19 cellular contexts compared by ENCODE assay signal in genomic region chr2:96118698-96119388, GRCh38. TPM values are rescaled to one million over a fixed set of nuclear protein-coding genes. Genes with fewer than 3 reads are reported as not detected.
DNase-seq lines count a peak whose midpoint lies in the region; ATAC-seq and TF ChIP-seq lines count a peak whose summit lies in the region.
"Had no signal": no experiment of that assay in that cellular context is flagged by ENCODE, and none has a peak within 500 bp of the region (broad histone marks: within the 10 kb centered on the region; RNA-seq: fewer than 3 reads in every experiment).

No MANE protein-coding gene starts in this region.

- POLR2A ChIA-PET in naive thymus-derived CD8-positive, alpha-beta T cell (lab: Charles Lee), result interaction anchor here (1.1 kb wide), 1 partner anchor 9 kb away, joined by 3 read pairs; no protein-coding TSS in a partner anchor

- no peak overlapping the region for H3K9ac ChIP-seq in trophoblast cell (ENCODE audit: low read length)

- no peak overlapping the region for H2BK120ac ChIP-seq in trophoblast cell (ENCODE audit: insufficient read depth, low read length, poor library complexity)

- no peaks in the 10 kb centered on the region for H3K36me3 ChIP-seq in trophoblast cell (ENCODE audit: control insufficient read depth in 1 of 2, insufficient read depth in 2 of 2, low read length in 2 of 2)
- H3K36me3 ChIP-seq: prostate gland, uterus had no signal

- H2AK5ac ChIP-seq in trophoblast cell (ENCODE audit: low read length), result no peak overlapping the region

- no peak for DNase-seq in natural killer cell
- DNase-seq in natural killer cell treated with Interleukin-12 subunit alpha and Interleukin-12 subunit beta and Interleukin-15 and Interleukin-18, amount 100 ng/mL, for 72 hours (ENCODE audit: low spot score), result no peak
- peak in 2 of 10 donors; percentile 0 to 38 for DNase-seq in naive thymus-derived CD8-positive, alpha-beta T cell
- DNase-seq in SHP77 treated with DMSO at 0.1 percent for 48 hours (lab: John Stamatoyannopoulos, UW), result no peak
- no peak for DNase-seq in trophoblast cell
- DNase-seq in head of caudate nucleus, result no peak
- DNase-seq: activated CD4-positive, alpha-beta T cell treated with anti-CD3 and anti-CD28 coated beads for 48 hours; activated naive CD4-positive, alpha-beta T cell treated with anti-CD3 and anti-CD28 coated beads for 36 hours; Caco-2; KG1; MV-4-11; NCI-H187; stimulated activated CD4-positive, alpha-beta T cell treated with anti-CD3 and anti-CD28 coated beads, Interleukin-4, amount 100 ng/mL, for 4 hours; uterus had no signal

- no peak overlapping the region for H2BK5ac ChIP-seq in trophoblast cell (ENCODE audit: low read depth, low read length, poor library complexity)

- H3K4me1 Mint-ChIP-seq in natural killer cell, result peaks cover 9 to 36% of the 10 kb centered on the region in 2 donors
- peaks cover 5 to 17% of the 10 kb centered on the region in 2 donors for H3K4me1 Mint-ChIP-seq in natural killer cell treated with Interleukin-12 subunit alpha and Interleukin-12 subunit beta and Interleukin-15 and Interleukin-18, amount 100 ng/mL, for 72 hours (ENCODE audit: low read depth in 2 of 2)
- peaks cover 7% of the 10 kb centered on the region for H3K4me1 Mint-ChIP-seq in activated T-helper 17 cell treated with anti-CD3 and anti-CD28 coated beads, Interleukin-2, amount 50 U/mL, for 72 hours
- H3K4me1 Mint-ChIP-seq in naive thymus-derived CD8-positive, alpha-beta T cell, result peaks cover 16 to 45% (median 22%) of the 10 kb centered on the region in 4 donors

- H3K18ac ChIP-seq in trophoblast cell (ENCODE audit: low read length), result no peak overlapping the region

- H3K23ac ChIP-seq in trophoblast cell (ENCODE audit: low read length), result no peak overlapping the region

- H2BK12ac ChIP-seq in trophoblast cell (ENCODE audit: low read length), result no peak overlapping the region

- H3K27me3 ChIP-seq in trophoblast cell (ENCODE audit: insufficient read depth, low read length), result peaks cover 5% of the 10 kb centered on the region

- H3K4ac ChIP-seq in trophoblast cell (ENCODE audit: low read depth, low read length), result no peak overlapping the region

- WGBS in trophoblast cell (ENCODE audit: extremely low coverage, insufficient coverage, insufficient read length), result no CpG with 5 or more reads among the region's 13 CpGs

- no peak overlapping the region for H3K27ac Mint-ChIP-seq in natural killer cell
- H3K27ac Mint-ChIP-seq in natural killer cell treated with Interleukin-12 subunit alpha and Interleukin-12 subunit beta and Interleukin-15 and Interleukin-18, amount 100 ng/mL, for 72 hours, result no peak overlapping the region
- no peak overlapping the region for H3K27ac Mint-ChIP-seq in activated T-helper 17 cell treated with anti-CD3 and anti-CD28 coated beads, Interleukin-2, amount 50 U/mL, for 72 hours
- H3K27ac Mint-ChIP-seq in naive thymus-derived CD8-positive, alpha-beta T cell, result peak overlapping the region in 1 of 10 donors; percentile 50
- H3K27ac Mint-ChIP-seq: activated naive CD4-positive, alpha-beta T cell treated with anti-CD3 and anti-CD28 coated beads for 36 hours had no signal

- no peak overlapping the region for H4K12ac ChIP-seq in trophoblast cell (ENCODE audit: low read depth, low read length)

- no peak overlapping the region for H4K91ac ChIP-seq in trophoblast cell (ENCODE audit: low read depth, low read length)

- no peaks in the 10 kb centered on the region for H3K9me3 Mint-ChIP-seq in natural killer cell
- H3K9me3 Mint-ChIP-seq in natural killer cell treated with Interleukin-12 subunit alpha and Interleukin-12 subunit beta and Interleukin-15 and Interleukin-18, amount 100 ng/mL, for 72 hours, result no peaks in the 10 kb centered on the region
- no peaks in the 10 kb centered on the region for H3K9me3 Mint-ChIP-seq in activated T-helper 17 cell treated with anti-CD3 and anti-CD28 coated beads, Interleukin-2, amount 50 U/mL, for 72 hours
- H3K9me3 Mint-ChIP-seq in naive thymus-derived CD8-positive, alpha-beta T cell, result no peaks in the 10 kb centered on the region
- H3K9me3 Mint-ChIP-seq: activated naive CD4-positive, alpha-beta T cell treated with anti-CD3 and anti-CD28 coated beads for 36 hours had no signal

- peaks cover 40% of the 10 kb centered on the region in 2 donors for H3K27me3 Mint-ChIP-seq in natural killer cell (ENCODE audit: low read depth in 2 of 2)
- H3K27me3 Mint-ChIP-seq in natural killer cell treated with Interleukin-12 subunit alpha and Interleukin-12 subunit beta and Interleukin-15 and Interleukin-18, amount 100 ng/mL, for 72 hours, result peaks cover 35 to 41% of the 10 kb centered on the region in 2 donors
- H3K27me3 Mint-ChIP-seq in activated T-helper 17 cell treated with anti-CD3 and anti-CD28 coated beads, Interleukin-2, amount 50 U/mL, for 72 hours, result peaks cover 37% of the 10 kb centered on the region
- H3K27me3 Mint-ChIP-seq in naive thymus-derived CD8-positive, alpha-beta T cell, result peaks cover 14 to 40% (median 32%) of the 10 kb centered on the region in 5 donors

- H2AFZ ChIP-seq in trophoblast cell (ENCODE audit: insufficient read depth, low read length, poor library complexity), result no peak overlapping the region

- H3K79me1 ChIP-seq in trophoblast cell (ENCODE audit: low read length), result no peaks in the 10 kb centered on the region

- H3K9me3 ChIP-seq in trophoblast cell (ENCODE audit: insufficient read depth, low read depth, low read length), result peaks cover 10% of the 10 kb centered on the region
- H3K9me3 ChIP-seq: Caco-2, prostate gland, uterus had no signal

- intact Hi-C loops in natural killer cell (cut with micrococcal nuclease), result loop anchor here (10.0 kb wide), 1 partner anchor 94 kb away; no protein-coding TSS in a partner anchor
- intact Hi-C loops in head of caudate nucleus (cut with DNase I), result loop anchor here (10.0 kb wide), 1 partner anchor 94 kb away; no protein-coding TSS in a partner anchor

- no peaks in the 10 kb centered on the region for H3K36me3 Mint-ChIP-seq in natural killer cell
- no peaks in the 10 kb centered on the region for H3K36me3 Mint-ChIP-seq in natural killer cell treated with Interleukin-12 subunit alpha and Interleukin-12 subunit beta and Interleukin-15 and Interleukin-18, amount 100 ng/mL, for 72 hours
- peaks cover 7% of the 10 kb centered on the region for H3K36me3 Mint-ChIP-seq in activated T-helper 17 cell treated with anti-CD3 and anti-CD28 coated beads, Interleukin-2, amount 50 U/mL, for 72 hours (ENCODE audit: low read depth)
- no peaks in the 10 kb centered on the region for H3K36me3 Mint-ChIP-seq in naive thymus-derived CD8-positive, alpha-beta T cell

- TF ChIP-seq CTCF in natural killer cell (IDR thresholded peaks at IDR 0.05), result no peak

- H3K4me3 ChIP-seq in trophoblast cell (ENCODE audit: low read depth, low read length), result no peak overlapping the region
- H3K4me3 ChIP-seq: coronary artery, prostate gland, uterus had no signal

- no peak overlapping the region for H4K8ac ChIP-seq in trophoblast cell (ENCODE audit: low read depth, low read length)

- no peaks in the 10 kb centered on the region for H3K79me2 ChIP-seq in trophoblast cell (ENCODE audit: control insufficient read depth, insufficient read depth, low read length, poor library complexity)

- peaks cover 6 to 11% of the 10 kb centered on the region in 2 experiments for H3K4me1 ChIP-seq in trophoblast cell (ENCODE audit: control insufficient read depth in 1 of 2, insufficient read depth in 2 of 2, low read length in 2 of 2)
- H3K4me1 ChIP-seq: prostate gland had no signal

- no peak for ATAC-seq in natural killer cell
- ATAC-seq in natural killer cell treated with Interleukin-12 subunit alpha and Interleukin-12 subunit beta and Interleukin-15 and Interleukin-18, amount 100 ng/mL, for 72 hours, result no peak
- ATAC-seq in activated T-helper 17 cell treated with anti-CD3 and anti-CD28 coated beads, Interleukin-2, amount 50 U/mL, for 72 hours (replicated peaks), result no peak
- ATAC-seq in naive thymus-derived CD8-positive, alpha-beta T cell, result no peak
- ATAC-seq in GM21825 (IDR thresholded peaks at IDR 0.05; ENCODE audit: unreplicated experiment), result no peak

- no peak overlapping the region for H3K14ac ChIP-seq in trophoblast cell (ENCODE audit: low read length)

- H3K4me3 Mint-ChIP-seq in natural killer cell, result peak overlapping the region; percentile 37
- H3K4me3 Mint-ChIP-seq in natural killer cell treated with Interleukin-12 subunit alpha and Interleukin-12 subunit beta and Interleukin-15 and Interleukin-18, amount 100 ng/mL, for 72 hours, result no peak overlapping the region
- peak overlapping the region; percentile 31 for H3K4me3 Mint-ChIP-seq in activated T-helper 17 cell treated with anti-CD3 and anti-CD28 coated beads, Interleukin-2, amount 50 U/mL, for 72 hours
- H3K4me3 Mint-ChIP-seq in naive thymus-derived CD8-positive, alpha-beta T cell, result peak overlapping the region in 7 of 10 donors; percentile 5 to 69 (median 42)

- no peak overlapping the region for H3K27ac ChIP-seq in trophoblast cell (ENCODE audit: low read depth, low read length)
- H3K27ac ChIP-seq: coronary artery, prostate gland, uterus had no signal

- no peak overlapping the region for H3K4me2 ChIP-seq in trophoblast cell (ENCODE audit: low read length)

RNA-seq across cellular contexts. Expression of gene ADRA2B, which starts 2.5 kb away (rescaled TPM):
- total RNA-seq in natural killer cell, result 1 to 10 TPM in 1 of 3 donors, under 1 TPM in 2; 0.18 to 1.3 (median 0.38) TPM
- not detected for total RNA-seq in natural killer cell treated with Interleukin-12 subunit alpha and Interleukin-12 subunit beta and Interleukin-15 and Interleukin-18, amount 100 ng/mL, for 72 hours
- total RNA-seq in activated T-helper 17 cell treated with anti-CD3 and anti-CD28 coated beads, Interleukin-2, amount 50 U/mL, for 72 hours, result 1 to 10 TPM in 1 of 2 donors, under 1 TPM in 1; 0.09 to 1.3 TPM
- under 1 TPM in 1 of 2 experiments, not detected in 1; 0.22 TPM for total RNA-seq in naive thymus-derived CD8-positive, alpha-beta T cell
- polyA plus RNA-seq in naive thymus-derived CD8-positive, alpha-beta T cell, result not detected
- polyA plus RNA-seq in trophoblast cell (2013), result 3.6 and 3.8 TPM in 2 replicates
- total RNA-seq: lung microvascular endothelial cell had no signal

RNA-seq across cellular contexts. Expression of gene ASTL, which starts 19.5 kb away (rescaled TPM):
- total RNA-seq in natural killer cell, result 10 to 100 TPM in 1 of 3 donors, 1 to 10 TPM in 2; 5.5 to 11.3 (median 8.8) TPM
- under 1 TPM in 1 of 2 donors, not detected in 1; 0.92 TPM for total RNA-seq in natural killer cell treated with Interleukin-12 subunit alpha and Interleukin-12 subunit beta and Interleukin-15 and Interleukin-18, amount 100 ng/mL, for 72 hours
- 1 to 10 TPM in 1 of 2 donors, under 1 TPM in 1; 0.93 to 6.9 TPM for total RNA-seq in activated T-helper 17 cell treated with anti-CD3 and anti-CD28 coated beads, Interleukin-2, amount 50 U/mL, for 72 hours
- total RNA-seq in naive thymus-derived CD8-positive, alpha-beta T cell, result 1 to 10 TPM; 5.3 to 6.8 TPM
- polyA plus RNA-seq in naive thymus-derived CD8-positive, alpha-beta T cell, result under 1 TPM in 2 of 3 donors, not detected in 1; 0.50 to 0.64 TPM
- 0.07 TPM in 1 of 2 replicates, not detected in the other for polyA plus RNA-seq in trophoblast cell (2013)
- total RNA-seq: lung microvascular endothelial cell, uterus had no signal

RNA-seq across cellular contexts. Expression of gene DUSP2, which starts 26.4 kb away (rescaled TPM):
- 100 to 1,000 TPM; 300 to 564 (median 432) TPM for total RNA-seq in natural killer cell
- total RNA-seq in natural killer cell treated with Interleukin-12 subunit alpha and Interleukin-12 subunit beta and Interleukin-15 and Interleukin-18, amount 100 ng/mL, for 72 hours, result 10 to 100 TPM; 30.9 to 52.0 TPM
- total RNA-seq in activated T-helper 17 cell treated with anti-CD3 and anti-CD28 coated beads, Interleukin-2, amount 50 U/mL, for 72 hours, result 100 to 1,000 TPM in 1 of 2 donors, 10 to 100 TPM in 1; 82.0 to 379 TPM
- total RNA-seq in naive thymus-derived CD8-positive, alpha-beta T cell, result 10 to 100 TPM; 31.5 to 36.5 TPM
- polyA plus RNA-seq in naive thymus-derived CD8-positive, alpha-beta T cell, result 100 to 1,000 TPM in 1 of 3 donors, 10 to 100 TPM in 2; 24.3 to 459 (median 60.7) TPM
- polyA plus RNA-seq in trophoblast cell (2013), result 4.0 and 4.5 TPM in 2 replicates
